Comparison of ENCODE assay signal across 27 cellular contexts in the genomic region with DNA sequence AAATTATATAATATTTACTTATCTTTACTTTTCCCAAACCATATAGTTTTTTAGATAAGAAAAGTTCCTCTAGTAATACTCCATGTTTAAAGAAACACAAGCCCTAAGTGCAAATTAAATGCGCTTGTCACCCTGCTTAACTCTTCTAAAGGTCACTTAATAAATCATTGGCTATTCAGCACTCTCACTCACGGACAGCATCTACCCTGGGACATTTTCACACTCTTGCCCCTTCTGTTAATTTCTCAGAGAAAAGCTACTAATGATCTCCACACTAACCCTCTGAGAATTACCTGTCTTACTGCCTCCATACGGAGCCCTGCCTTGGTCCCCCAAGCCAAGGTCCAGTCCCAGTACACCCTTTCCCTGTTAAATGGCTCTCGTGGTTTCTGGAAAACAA.
"Had no signal": no experiment of that assay in that cellular context is flagged by ENCODE, and none has a peak within 500 bp of the region (broad histone marks: within the 10 kb centered on the region; RNA-seq: fewer than 3 reads in every experiment).

No MANE protein-coding gene starts in this region.

- H3K36me3 ChIP-seq: heart left ventricle, left ventricle myocardium inferior, pancreas, prostate gland, thyroid gland had no signal

- H3K27me3 Mint-ChIP-seq: activated CD4-positive, alpha-beta memory T cell treated with anti-CD3 and anti-CD28 coated beads, Interleukin-2, amount 10 ng/mL, durations not matched to agents 7 days and 5 days; activated CD4-positive, alpha-beta T cell treated with anti-CD3 and anti-CD28 coated beads, Interleukin-2, amount 10 ng/mL, durations not matched to agents 7 days and 5 days; activated T-cell treated with anti-CD3 and anti-CD28 coated beads, Interleukin-2, amount 50 U/mL, for 24 hours; naive thymus-derived CD4-positive, alpha-beta T cell; stimulated activated naive CD8-positive, alpha-beta T cell treated with anti-CD3 and anti-CD28 coated beads, Interleukin-15, amount 100 ng/mL, for 72 hours had no signal

- H3K27me3 ChIP-seq: heart left ventricle, pancreas, thyroid gland had no signal

- H3K27ac Mint-ChIP-seq: activated CD4-positive, alpha-beta memory T cell treated with anti-CD3 and anti-CD28 coated beads, Interleukin-2, amount 10 ng/mL, durations not matched to agents 7 days and 5 days; activated CD4-positive, alpha-beta T cell treated with anti-CD3 and anti-CD28 coated beads, Interleukin-2, amount 10 ng/mL, durations not matched to agents 7 days and 5 days; activated T-cell treated with anti-CD3 and anti-CD28 coated beads, Interleukin-2, amount 50 U/mL, for 24 hours; dendritic cell treated with granulocyte-macrophage colony-stimulating factor and Interleukin-4, amounts not matched to agents 40 ng/mL and 50 ng/mL, for 4 days; endodermal cell; naive thymus-derived CD4-positive, alpha-beta T cell; stimulated activated effector memory CD8-positive, alpha-beta T cell treated with anti-CD3 and anti-CD28 coated beads, Interleukin-12 subunit alpha, Interleukin-12 subunit beta, amount 100 ng/mL, for 72 hours had no signal

- H3K4me1 ChIP-seq: pancreas, prostate gland, thyroid gland had no signal

- H3K4me3 ChIP-seq: heart left ventricle, left ventricle myocardium inferior, pancreas, prostate gland, thyroid gland had no signal

- H3K27ac ChIP-seq: left ventricle myocardium inferior, pancreas, prostate gland, thyroid gland had no signal

- H3K9me3 Mint-ChIP-seq: activated CD4-positive, alpha-beta memory T cell treated with anti-CD3 and anti-CD28 coated beads, Interleukin-2, amount 10 ng/mL, durations not matched to agents 7 days and 5 days; activated CD4-positive, alpha-beta T cell treated with anti-CD3 and anti-CD28 coated beads, Interleukin-2, amount 10 ng/mL, durations not matched to agents 7 days and 5 days; activated T-cell treated with anti-CD3 and anti-CD28 coated beads, Interleukin-2, amount 50 U/mL, for 24 hours; dendritic cell treated with granulocyte-macrophage colony-stimulating factor and Interleukin-4, amounts not matched to agents 40 ng/mL and 50 ng/mL, for 4 days; endodermal cell; naive thymus-derived CD4-positive, alpha-beta T cell; stimulated activated effector memory CD8-positive, alpha-beta T cell treated with anti-CD3 and anti-CD28 coated beads, Interleukin-12 subunit alpha, Interleukin-12 subunit beta, amount 100 ng/mL, for 72 hours; stimulated activated naive CD8-positive, alpha-beta T cell treated with anti-CD3 and anti-CD28 coated beads, Interleukin-15, amount 100 ng/mL, for 72 hours had no signal

- H3K9me3 ChIP-seq: heart left ventricle, left ventricle myocardium inferior, pancreas, prostate gland, thyroid gland had no signal

- DNase-seq: activated CD4-positive, alpha-beta memory T cell treated with anti-CD3 and anti-CD28 coated beads, Interleukin-2, amount 10 ng/mL, durations not matched to agents 7 days and 5 days; activated CD4-positive, alpha-beta T cell treated with anti-CD3 and anti-CD28 coated beads, Interleukin-2, amount 10 ng/mL, durations not matched to agents 7 days and 5 days; activated CD4-positive, CD25-positive, alpha-beta regulatory T cell treated with anti-CD3 and anti-CD28 coated beads, Interleukin-2, amount 50 U/mL, for 72 hours; activated CD8-positive, alpha-beta memory T cell treated with anti-CD3 and anti-CD28 coated beads, Interleukin-2, amount 50 U/mL, for 48 hours; activated gamma-delta T cell; activated naive CD4-positive, alpha-beta T cell treated with anti-CD3 and anti-CD28 coated beads, Interleukin-2, amount 50 U/mL, for 16 hours; activated T-cell treated with anti-CD3 and anti-CD28 coated beads, Interleukin-2, amount 50 U/mL, for 24 hours; amniotic stem cell; central memory CD4-positive, alpha-beta T cell; endodermal cell; foreskin fibroblast; heart left ventricle; kidney glomerular epithelial cell; left ventricle myocardium inferior; naive thymus-derived CD4-positive, alpha-beta T cell; pancreas; retina; small intestine; stimulated activated CD4-positive, alpha-beta T cell treated with anti-CD3 and anti-CD28 coated beads, Interleukin-4, amount 100 ng/mL, for 24 hours; stimulated activated naive CD8-positive, alpha-beta T cell treated with anti-CD3 and anti-CD28 coated beads, Interleukin-15, amount 100 ng/mL, for 72 hours; substantia nigra; T-helper 2 cell; thyroid gland had no signal

- H3K4me3 Mint-ChIP-seq: activated CD4-positive, alpha-beta memory T cell treated with anti-CD3 and anti-CD28 coated beads, Interleukin-2, amount 10 ng/mL, durations not matched to agents 7 days and 5 days; activated CD4-positive, alpha-beta T cell treated with anti-CD3 and anti-CD28 coated beads, Interleukin-2, amount 10 ng/mL, durations not matched to agents 7 days and 5 days; activated T-cell treated with anti-CD3 and anti-CD28 coated beads, Interleukin-2, amount 50 U/mL, for 24 hours; dendritic cell treated with granulocyte-macrophage colony-stimulating factor and Interleukin-4, amounts not matched to agents 40 ng/mL and 50 ng/mL, for 4 days; endodermal cell; naive thymus-derived CD4-positive, alpha-beta T cell; stimulated activated effector memory CD8-positive, alpha-beta T cell treated with anti-CD3 and anti-CD28 coated beads, Interleukin-12 subunit alpha, Interleukin-12 subunit beta, amount 100 ng/mL, for 72 hours; stimulated activated naive CD8-positive, alpha-beta T cell treated with anti-CD3 and anti-CD28 coated beads, Interleukin-15, amount 100 ng/mL, for 72 hours had no signal

- ATAC-seq: esophagus mucosa; naive thymus-derived CD4-positive, alpha-beta T cell; pancreas; stimulated activated effector memory CD8-positive, alpha-beta T cell treated with anti-CD3 and anti-CD28 coated beads, Interleukin-12 subunit alpha, Interleukin-12 subunit beta, amount 100 ng/mL, for 72 hours; stimulated activated naive CD8-positive, alpha-beta T cell treated with anti-CD3 and anti-CD28 coated beads, Interleukin-15, amount 100 ng/mL, for 72 hours had no signal

- H3K4me1 Mint-ChIP-seq: activated CD4-positive, alpha-beta memory T cell treated with anti-CD3 and anti-CD28 coated beads, Interleukin-2, amount 10 ng/mL, durations not matched to agents 7 days and 5 days; endodermal cell had no signal

- H3K36me3 Mint-ChIP-seq: stimulated activated effector memory CD8-positive, alpha-beta T cell treated with anti-CD3 and anti-CD28 coated beads, Interleukin-12 subunit alpha, Interleukin-12 subunit beta, amount 100 ng/mL, for 72 hours had no signal
